In genomic region chr13:81305928-81306327, GRCh38 we compare ENCODE assay signal across 1 cellular context.
TF ChIP-seq lines count a peak whose summit lies in the region.

No MANE protein-coding gene starts in this region.

TF ChIP-seq in HepG2, 621 proteins besides CTCF, POLR2A, EP300 and RAD21 (continued from another document):
- TF ChIP-seq ZBTB39 (CRISPR knock-in tag; IDR thresholded peaks at IDR 0.05) (no peak), DDIT3 (CRISPR knock-in tag; IDR thresholded peaks at IDR 0.05) (no peak), RFX5 (IDR thresholded peaks at IDR 0.05; ENCODE audit: low read depth, low read length) (no peak), ZNF543 (CRISPR knock-in tag; IDR thresholded peaks at IDR 0.05) (no peak), TEAD3 (CRISPR knock-in tag; optimal IDR thresholded peaks at IDR 0.05; ENCODE audit: borderline replicate concordance) (no peak), MXD4 (CRISPR knock-in tag; IDR thresholded peaks at IDR 0.05) (no peak), HDAC6 (IDR thresholded peaks at IDR 0.05; ENCODE audit: low read depth, low read length) (no peak), ZNF670 (CRISPR knock-in tag; IDR thresholded peaks at IDR 0.05; ENCODE audit: borderline replicate concordance) (no peak), ZNF569 (CRISPR knock-in tag; IDR thresholded peaks at IDR 0.05; ENCODE audit: borderline replicate concordance) (no peak), ZNF839 (CRISPR knock-in tag; IDR thresholded peaks at IDR 0.05; ENCODE audit: borderline replicate concordance) (no peak), YY1 (IDR thresholded peaks at IDR 0.05; ENCODE audit: insufficient read depth, insufficient replicate concordance, low read depth, low read length) (no peak), ELF4 (CRISPR knock-in tag; IDR thresholded peaks at IDR 0.05; ENCODE audit: borderline replicate concordance) (no peak)
